Comparison of ENCODE assay signal across 1 cellular context in the genomic region with DNA sequence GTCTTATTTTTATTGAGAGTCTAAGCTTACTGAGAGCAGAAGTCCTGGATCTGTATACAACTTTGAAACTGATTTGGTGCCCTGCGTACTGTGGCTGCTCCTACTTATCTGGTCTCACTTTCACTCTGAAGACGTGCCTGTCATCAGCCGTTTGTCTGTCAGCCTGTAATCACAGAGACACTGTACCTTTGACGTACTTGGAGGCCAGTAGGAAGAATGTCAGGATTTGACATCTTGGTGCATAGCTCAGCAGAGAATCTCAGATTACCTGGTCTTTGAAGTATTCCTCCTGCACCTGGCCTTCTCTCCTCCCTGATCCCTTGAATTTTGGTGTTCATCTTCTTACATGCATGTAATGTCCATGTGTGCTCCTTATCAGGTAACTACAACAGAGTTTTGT.
TF ChIP-seq lines count a peak whose summit lies in the region.

No MANE protein-coding gene starts in this region.

TF ChIP-seq in GM12878, 131 proteins besides CTCF, POLR2A, EP300 and RAD21 (continued from another document):
- TF ChIP-seq SRF (IDR thresholded peaks at IDR 0.05; ENCODE audit: low read depth in 2 of 2, low read length in 2 of 2) (0 out of 4 replicates have a peak, but pooled peaks of 1 of the 2 experiments have one; percentile 12), PAX5 (IDR thresholded peaks at IDR 0.05; ENCODE audit: borderline replicate concordance, low read depth, low read length) (no peak), ZBED1 (IDR thresholded peaks at IDR 0.05; ENCODE audit: borderline replicate concordance) (no peak), SPI1 (IDR thresholded peaks at IDR 0.05; ENCODE audit: borderline replicate concordance, insufficient read depth, low read depth, low read length) (no peak), SREBF1 (IDR thresholded peaks at IDR 0.05; ENCODE audit: low read length) (no peak), E2F8 (IDR thresholded peaks at IDR 0.05; ENCODE audit: low read depth, partially characterized antibody) (no peak), BMI1 (IDR thresholded peaks at IDR 0.05; ENCODE audit: borderline replicate concordance) (no peak), NFYA (IDR thresholded peaks at IDR 0.05; ENCODE audit: borderline replicate concordance, low read depth, low read length) (no peak)
- TF ChIP-seq, protein P1, sequence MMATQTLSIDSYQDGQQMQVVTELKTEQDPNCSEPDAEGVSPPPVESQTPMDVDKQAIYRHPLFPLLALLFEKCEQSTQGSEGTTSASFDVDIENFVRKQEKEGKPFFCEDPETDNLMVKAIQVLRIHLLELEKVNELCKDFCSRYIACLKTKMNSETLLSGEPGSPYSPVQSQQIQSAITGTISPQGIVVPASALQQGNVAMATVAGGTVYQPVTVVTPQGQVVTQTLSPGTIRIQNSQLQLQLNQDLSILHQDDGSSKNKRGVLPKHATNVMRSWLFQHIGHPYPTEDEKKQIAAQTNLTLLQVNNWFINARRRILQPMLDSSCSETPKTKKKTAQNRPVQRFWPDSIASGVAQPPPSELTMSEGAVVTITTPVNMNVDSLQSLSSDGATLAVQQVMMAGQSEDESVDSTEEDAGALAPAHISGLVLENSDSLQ (IDR thresholded peaks at IDR 0.05): peak; percentile 41; the same call in 1 of the 2 replicates
